Comparison of ENCODE assay signal across 1 cellular context in the genomic region with DNA sequence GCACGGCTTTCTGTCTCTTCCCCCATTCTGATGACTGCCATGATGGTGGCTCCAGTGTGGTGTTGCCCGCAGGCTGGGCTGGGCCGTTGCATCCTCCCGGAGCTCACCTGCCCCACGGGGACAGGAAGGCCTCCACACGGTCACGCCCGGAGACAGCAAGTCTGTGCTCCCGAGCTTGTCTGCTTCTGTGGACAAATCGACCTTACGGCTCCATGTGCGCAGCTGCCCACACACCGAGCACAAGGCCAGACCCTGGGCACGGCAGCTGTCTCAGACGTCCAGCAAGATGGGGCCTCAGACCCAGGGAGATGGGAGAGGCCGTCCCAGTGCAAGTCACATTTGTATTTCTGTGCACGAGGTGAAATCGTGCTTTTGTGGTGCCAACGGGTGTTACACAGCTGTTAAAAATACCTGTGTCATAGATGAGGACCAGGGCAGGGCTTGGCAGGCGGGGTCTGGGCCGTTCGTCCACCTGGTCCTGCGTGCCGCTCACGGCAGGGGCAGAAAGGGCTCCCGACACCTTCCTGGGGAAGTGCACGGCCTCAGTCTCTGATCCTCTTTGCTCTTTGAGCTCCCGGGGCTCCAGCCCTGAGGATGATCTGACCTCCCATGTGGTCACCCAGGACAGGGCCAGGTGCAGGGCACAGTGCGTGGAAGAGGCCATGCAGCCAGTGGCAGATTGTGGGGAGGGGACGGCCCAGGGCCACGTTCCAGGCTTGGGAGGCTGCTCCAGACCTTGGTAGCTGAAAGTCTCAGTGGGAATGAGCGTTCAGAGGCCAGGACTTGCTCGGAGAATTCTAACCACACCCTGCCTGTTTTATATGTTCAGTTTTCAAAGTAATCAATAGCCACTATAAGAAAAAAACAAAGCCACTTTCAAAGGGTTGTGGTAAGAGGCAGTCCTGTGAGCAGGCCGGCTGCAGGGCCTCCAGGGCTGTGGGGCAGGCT.
TF ChIP-seq lines count a peak whose summit lies in the region.

No MANE protein-coding gene starts in this region.

TF ChIP-seq in HCT116, 20 proteins besides CTCF, POLR2A, EP300 and RAD21 (continued from another document):
- TF ChIP-seq SIN3A (IDR thresholded peaks at IDR 0.05; ENCODE audit: low read depth) (no peak), CBX3 (IDR thresholded peaks at IDR 0.05; ENCODE audit: low read depth) (no peak), EGR1 (IDR thresholded peaks at IDR 0.05; ENCODE audit: low read depth) (no peak), SP1 (IDR thresholded peaks at IDR 0.05; ENCODE audit: low read depth) (no peak), TCF7L2 (IDR thresholded peaks at IDR 0.05; ENCODE audit: borderline replicate concordance, extremely low read depth, insufficient read depth, insufficient read length) (no peak)
TF ChIP-seq in HCT116: peak in this region for 0.
